ENCODE assay signal across 19 cellular contexts in genomic region chr20:30611239-30611984, GRCh38.
DNase-seq lines count a peak whose midpoint lies in the region; ATAC-seq, FAIRE-seq and TF ChIP-seq lines count a peak whose summit lies in the region.
"Had no signal": no experiment of that assay in that cellular context is flagged by ENCODE, and none has a peak within 500 bp of the region (broad histone marks: within the 10 kb centered on the region; RNA-seq: fewer than 3 reads in every experiment).

No MANE protein-coding gene starts in this region.

- no peaks in the 10 kb centered on the region for H4K20me1 ChIP-seq in K562 (replicated peaks; ENCODE audit: control insufficient read depth, insufficient read depth, low read length)

- in situ Hi-C loops in K562 (cut with MboI) (no loop called here), gastrocnemius medialis (cut with MboI; ENCODE audit: low sequenced_read_pairs in 4 of 4) (no loop called here)

- TF ChIP-seq CTCF in K562 (IDR thresholded peaks at IDR 0.05 in 2 of 3, conservative IDR thresholded peaks at IDR 0.05 in 1 of 3; ENCODE audit: insufficient read depth in 2 of 3, low read depth in 1 of 3, low read length in 3 of 3) (no peak), spleen (IDR thresholded peaks at IDR 0.05 in 8 of 11, conservative IDR thresholded peaks at IDR 0.05 in 3 of 11) (no peak), gastrocnemius medialis (IDR thresholded peaks at IDR 0.05 in 4 of 5, conservative IDR thresholded peaks at IDR 0.05 in 1 of 5) (no peak)

- POLR2A ChIA-PET in K562 (lab: Yijun Ruan, JAX): no interaction called here

- H3K27ac ChIP-seq in K562 (ENCODE audit: extremely low read depth, low read depth, low read length) (no peak overlapping the region), spleen (peak overlapping the region in 6 of 8 donors; percentile 10 to 74 (median 57)), gastrocnemius medialis (no peak overlapping the region)
- H3K27ac ChIP-seq: C4-2B, HL-60 had no signal

- H3K9me3 ChIP-seq in K562 (replicated peaks; ENCODE audit: control insufficient read depth, insufficient read depth, low read depth, low read length) (no peaks in the 10 kb centered on the region), spleen (peaks cover 0 to 39% (median 19%) of the 10 kb centered on the region in 8 donors), gastrocnemius medialis (peaks cover 0 to 6% (median 0%) of the 10 kb centered on the region in 3 donors)
- H3K9me3 ChIP-seq: BE2C had no signal

- H3K36me3 ChIP-seq in K562 (ENCODE audit: control insufficient read depth, insufficient read depth, low read length) (no peaks in the 10 kb centered on the region), spleen (no peaks in the 10 kb centered on the region), gastrocnemius medialis (no peaks in the 10 kb centered on the region)
- H3K36me3 ChIP-seq: BE2C had no signal

- no peak overlapping the region for H3K27ac Mint-ChIP-seq in activated T-cell treated with anti-CD3 and anti-CD28 coated beads, Interleukin-2, amount 50 U/mL, for 72 hours
- H3K27ac Mint-ChIP-seq: CD8-positive, alpha-beta T cell had no signal

- FAIRE-seq in K562 (lab: Jason Lieb, UNC): no peak
- FAIRE-seq: A204.1, GM19239, H54 had no signal

- H3K27me3 ChIP-seq in K562 (ENCODE audit: control insufficient read depth in 2 of 2, insufficient read depth in 2 of 2, low read length in 2 of 2): no peaks in the 10 kb centered on the region
- no peaks in the 10 kb centered on the region for H3K27me3 ChIP-seq in spleen (replicated peaks in 1 of 7)
- no peaks in the 10 kb centered on the region for H3K27me3 ChIP-seq in gastrocnemius medialis
- H3K27me3 ChIP-seq: BE2C had no signal

- H3K27me3 Mint-ChIP-seq in activated T-cell treated with anti-CD3 and anti-CD28 coated beads, Interleukin-2, amount 50 U/mL, for 72 hours (ENCODE audit: low read depth): no peaks in the 10 kb centered on the region

- peaks cover 2% of the 10 kb centered on the region in 2 donors for H3K36me3 Mint-ChIP-seq in activated T-cell treated with anti-CD3 and anti-CD28 coated beads, Interleukin-2, amount 50 U/mL, for 72 hours (ENCODE audit: insufficient read depth in 2 of 2)
- H3K36me3 Mint-ChIP-seq: CD8-positive, alpha-beta T cell had no signal

- no peak overlapping the region for H3K4me2 ChIP-seq in K562 (ENCODE audit: insufficient read depth, low read length)

- no TSS peak for BruUV-seq in K562 (replicated peaks; lab: Mats Ljungman, UMichigan)

- peak; percentile 70 for DNase-seq in COLO829 (ENCODE audit: low spot score)
- no peak for DNase-seq in K562 (ENCODE audit: extremely low read depth in 1 of 4, low spot score in 3 of 4)
- DNase-seq in medulla oblongata (ENCODE audit: extremely low spot score): peak; percentile 45
- DNase-seq in spleen: no peak
- no peak for DNase-seq in NCI-H128 (lab: John Stamatoyannopoulos, UW; ENCODE audit: unreplicated experiment)
- no peak for DNase-seq in gastrocnemius medialis
- no peak for DNase-seq in NCI-H2107 (lab: John Stamatoyannopoulos, UW)
- DNase-seq in activated T-cell treated with anti-CD3 and anti-CD28 coated beads, Interleukin-2, amount 50 U/mL, for 72 hours: no peak
- DNase-seq: BE2C; Caco-2; CD8-positive, alpha-beta T cell; DMS53; GF-D8 had no signal

- peaks cover 2 to 4% of the 10 kb centered on the region in 2 experiments; a peak in 3 of 5 replicates for H3K4me1 ChIP-seq in K562 (replicated peaks in 1 of 2; ENCODE audit: control insufficient read depth in 2 of 2, insufficient read depth in 2 of 2, low read length in 2 of 2)
- H3K4me1 ChIP-seq in spleen: peaks cover 0 to 6% (median 0%) of the 10 kb centered on the region in 6 donors
- H3K4me1 ChIP-seq in gastrocnemius medialis: no peaks in the 10 kb centered on the region
- H3K4me1 ChIP-seq: BE2C, Caco-2 had no signal

- H3K4me3 Mint-ChIP-seq in activated T-cell treated with anti-CD3 and anti-CD28 coated beads, Interleukin-2, amount 50 U/mL, for 72 hours: no peak overlapping the region
- H3K4me3 Mint-ChIP-seq: CD8-positive, alpha-beta T cell had no signal

- H3K4me3 ChIP-seq in K562: no peak overlapping the region
- no peak overlapping the region for H3K4me3 ChIP-seq in spleen
- H3K4me3 ChIP-seq in gastrocnemius medialis: no peak overlapping the region

- no peaks in the 10 kb centered on the region for H3K9me1 ChIP-seq in K562 (ENCODE audit: control insufficient read depth, insufficient read depth, low read length)

- no peaks in the 10 kb centered on the region for H3K4me1 Mint-ChIP-seq in activated T-cell treated with anti-CD3 and anti-CD28 coated beads, Interleukin-2, amount 50 U/mL, for 72 hours (ENCODE audit: low read depth)

- no peak for TF ChIP-seq RAD21 in K562 (CRISPR knock-in tag; conservative IDR thresholded peaks at IDR 0.05 in 1 of 2, IDR thresholded peaks at IDR 0.05 in 1 of 2)

- intact Hi-C loops in K562 (cut with micrococcal nuclease): no loop called here
- intact Hi-C loops in spleen (cut with DNase I; ENCODE audit: low total_unique reads): no loop called here
- intact Hi-C loops in gastrocnemius medialis (cut with DNase I; ENCODE audit: low total_unique reads): no loop called here

- ATAC-seq in K562: peak; percentile 53
- no peak for ATAC-seq in gastrocnemius medialis
- no peak for ATAC-seq in activated T-cell treated with anti-CD3 and anti-CD28 coated beads, Interleukin-2, amount 50 U/mL, for 72 hours (replicated peaks in 1 of 2)
- ATAC-seq: CD8-positive, alpha-beta T cell; HCT116 had no signal

- no peaks in the 10 kb centered on the region for H3K79me2 ChIP-seq in K562 (ENCODE audit: control insufficient read depth, insufficient read depth, low read length)

- no peak for TF ChIP-seq POLR2A in K562 (conservative IDR thresholded peaks at IDR 0.05)
- no peak for TF ChIP-seq POLR2A in spleen (IDR thresholded peaks at IDR 0.05)
- TF ChIP-seq POLR2A in gastrocnemius medialis (IDR thresholded peaks at IDR 0.05): no peak

- H2AFZ ChIP-seq in K562 (ENCODE audit: low read depth, low read length): no peak overlapping the region

- H3K9ac ChIP-seq in K562 (ENCODE audit: insufficient read depth in 1 of 2, low read depth in 2 of 2, low read length in 2 of 2): 0 out of 4 replicates have a peak overlapping the region, but pooled peaks of 1 of the 2 experiments have one; percentile 13

- TF ChIP-seq EP300 in K562 (IDR thresholded peaks at IDR 0.05; ENCODE audit: low read length): no peak

- WGBS in K562 (ENCODE audit: insufficient coverage, low coverage, missing lambda C conversion rate): 46% methylated on average over 15 of the region's 15 CpGs
- WGBS in spleen, 5 donors: 70 to 76% (median 70%) methylated on average over 10 to 15 of the region's 15 CpGs

- peaks cover 2 to 12% of the 10 kb centered on the region in 2 donors for H3K9me3 Mint-ChIP-seq in activated T-cell treated with anti-CD3 and anti-CD28 coated beads, Interleukin-2, amount 50 U/mL, for 72 hours

- CTCF ChIA-PET in K562 (lab: Yijun Ruan, JAX; ENCODE audit: low intra/inter-chr PET ratio): no interaction called here

TF ChIP-seq in K562, 482 proteins besides CTCF, POLR2A, EP300 and RAD21:
- TF ChIP-seq ARID4B (CRISPR knock-in tag; IDR thresholded peaks at IDR 0.05) (no peak), STAT5A (IDR thresholded peaks at IDR 0.05; ENCODE audit: borderline replicate concordance, low read length) (no peak), EGR1 (conservative IDR thresholded peaks at IDR 0.05) (no peak), HNRNPUL1 (IDR thresholded peaks at IDR 0.05; ENCODE audit: low read length) (no peak), TCF15 (CRISPR knock-in tag; IDR thresholded peaks at IDR 0.05) (no peak)

Comparison
In these comparisons a context has a peak if more than half of its experiments do, and no peak if none do; other contexts are left out.
1. DNase-seq: peak in COLO829 (single experiment) and medulla oblongata (single experiment); none in K562 (0 of 4), spleen (single experiment), NCI-H128 (single experiment), gastrocnemius medialis (0 of 2), NCI-H2107 (single experiment) and activated T-cell treated with anti-CD3 and anti-CD28 coated beads, Interleukin-2, amount 50 U/mL, for 72 hours (0 of 2).
2. H3K27ac ChIP-seq: peak in spleen (6 of 8); none in K562 (single experiment) and gastrocnemius medialis (0 of 4).